13 cellular contexts compared by ENCODE assay signal in the genomic region with DNA sequence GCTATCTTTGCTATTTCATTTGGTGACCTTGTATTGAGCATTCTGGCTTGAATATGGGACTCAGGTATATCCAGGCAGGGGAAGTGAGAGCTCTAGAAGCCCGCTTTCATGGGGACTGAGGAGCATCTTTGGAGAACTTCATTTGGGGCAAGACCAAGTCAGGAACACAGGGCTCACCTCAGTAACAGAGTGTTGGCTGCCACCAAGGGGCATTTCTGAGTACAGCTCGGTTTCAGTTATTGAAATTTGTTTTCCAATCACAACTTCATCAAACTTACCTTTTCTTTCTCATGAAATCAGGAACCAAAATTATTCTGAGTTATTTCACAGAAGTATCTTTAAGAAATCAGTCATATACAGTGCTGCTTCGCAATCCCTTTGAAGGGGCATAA.
DNase-seq lines count a peak whose midpoint lies in the region; ATAC-seq and TF ChIP-seq lines count a peak whose summit lies in the region.
"Had no signal": no experiment of that assay in that cellular context is flagged by ENCODE, and none has a peak within 500 bp of the region (broad histone marks: within the 10 kb centered on the region; RNA-seq: fewer than 3 reads in every experiment).

No MANE protein-coding gene starts in this region.

- H3K9me2 ChIP-seq in PC-9 (ENCODE audit: insufficient read depth): no peaks in the 10 kb centered on the region

- no peak overlapping the region for H3K4me3 Mint-ChIP-seq in brain
- H3K4me3 Mint-ChIP-seq in stimulated activated naive CD8-positive, alpha-beta T cell treated with anti-CD3 and anti-CD28 coated beads, Interleukin-15, amount 100 ng/mL, for 72 hours: no peak overlapping the region
- H3K4me3 Mint-ChIP-seq: activated naive CD4-positive, alpha-beta T cell treated with anti-CD3 and anti-CD28 coated beads, Interleukin-2, amount 10 ng/mL, durations not matched to agents 7 days and 5 days; T-helper 2 cell treated with Interferon-gamma antibody and Interleukin-4, amounts not matched to agents 5 μg/mL and 100 μg/mL, for 36 hours had no signal

- TF ChIP-seq CTCF in A673 (conservative IDR thresholded peaks at IDR 0.05; ENCODE audit: low read depth, low read length) (peak; percentile 59), brain (conservative IDR thresholded peaks at IDR 0.05) (peak; percentile 36 to 61), PC-9 (conservative IDR thresholded peaks at IDR 0.05) (no peak)

- H3K27ac ChIP-seq in A673 (ENCODE audit: low read depth, low read length, poor library complexity, severe bottlenecking): no peak overlapping the region
- no peak overlapping the region for H3K27ac ChIP-seq in PC-9
- H3K27ac ChIP-seq: tibial nerve had no signal

- H3K4me1 Mint-ChIP-seq in brain: peaks cover 20% of the 10 kb centered on the region
- no peaks in the 10 kb centered on the region for H3K4me1 Mint-ChIP-seq in stimulated activated naive CD8-positive, alpha-beta T cell treated with anti-CD3 and anti-CD28 coated beads, Interleukin-15, amount 100 ng/mL, for 72 hours
- H3K4me1 Mint-ChIP-seq: activated naive CD4-positive, alpha-beta T cell treated with anti-CD3 and anti-CD28 coated beads, Interleukin-2, amount 10 ng/mL, durations not matched to agents 7 days and 5 days had no signal

- POLR2A ChIA-PET in A673 (lab: Charles Lee; ENCODE audit: low non-redundant PET): no interaction called here
- POLR2A ChIA-PET in HEK293T (lab: Yijun Ruan, JAX): no interaction called here
- POLR2A ChIA-PET in PC-9 (lab: Charles Lee; ENCODE audit: unreplicated experiment): no interaction called here

- H3K79me2 ChIP-seq in PC-9 (ENCODE audit: low read depth): no peaks in the 10 kb centered on the region

- H3K36me3 Mint-ChIP-seq in brain: no peaks in the 10 kb centered on the region
- H3K36me3 Mint-ChIP-seq: activated naive CD4-positive, alpha-beta T cell treated with anti-CD3 and anti-CD28 coated beads, Interleukin-2, amount 10 ng/mL, durations not matched to agents 7 days and 5 days had no signal

- BruUV-seq in A673 (replicated peaks; lab: Mats Ljungman, UMichigan) (no TSS peak), PC-9 (replicated peaks; lab: Mats Ljungman, UMichigan) (no TSS peak)

- H3F3A ChIP-seq in PC-9 (ENCODE audit: insufficient read depth, low read depth): no peaks in the 10 kb centered on the region

- CTCF ChIA-PET in A673 (lab: Charles Lee): interaction anchor here (1.3 to 1.9 kb wide), 3 partner anchors 269 to 597 kb away, joined by 4 to 7 read pairs (median 5); no protein-coding TSS in a partner anchor
- CTCF ChIA-PET in HEK293T (lab: Yijun Ruan, JAX): interaction anchor here (0.6 to 1.1 kb wide), 2 partner anchors 266 to 420 kb away, joined by 3 read pairs; no protein-coding TSS in a partner anchor
- CTCF ChIA-PET in PC-9 (lab: Charles Lee): no interaction called here

- peaks cover 9 to 29% (median 18%) of the 10 kb centered on the region in 5 experiments for H3K9me3 Mint-ChIP-seq in brain
- peaks cover 6 to 21% of the 10 kb centered on the region in 2 donors for H3K9me3 Mint-ChIP-seq in stimulated activated naive CD8-positive, alpha-beta T cell treated with anti-CD3 and anti-CD28 coated beads, Interleukin-15, amount 100 ng/mL, for 72 hours

- H4K20me1 ChIP-seq in PC-9 (ENCODE audit: insufficient read depth): no peaks in the 10 kb centered on the region

- no peaks in the 10 kb centered on the region for H3K27me3 ChIP-seq in A673 (replicated peaks; ENCODE audit: insufficient read depth, low read depth, low read length, poor library complexity)
- peaks cover 44% of the 10 kb centered on the region; the same call in 1 of the 2 replicates for H3K27me3 ChIP-seq in PC-9 (ENCODE audit: insufficient read depth, low read depth)
- H3K27me3 ChIP-seq: tibial nerve had no signal

- ATAC-seq in sciatic nerve: no peak
- no peak for ATAC-seq in stimulated activated naive CD8-positive, alpha-beta T cell treated with anti-CD3 and anti-CD28 coated beads, Interleukin-15, amount 100 ng/mL, for 72 hours

- no peak overlapping the region for H2AFZ ChIP-seq in PC-9

- H3K4me1 ChIP-seq in A673 (ENCODE audit: insufficient read depth, low read length, poor library complexity, severe bottlenecking) (peaks cover 8% of the 10 kb centered on the region), PC-9 (replicated peaks; ENCODE audit: insufficient read depth) (no peaks in the 10 kb centered on the region)
- H3K4me1 ChIP-seq: tibial nerve had no signal

- H3K36me3 ChIP-seq in A673 (ENCODE audit: insufficient read depth, low read length, poor library complexity, severe bottlenecking): no peaks in the 10 kb centered on the region
- no peaks in the 10 kb centered on the region for H3K36me3 ChIP-seq in PC-9 (ENCODE audit: low read depth)
- H3K36me3 ChIP-seq: tibial nerve had no signal

- no peak overlapping the region for H3K4me2 ChIP-seq in PC-9

- H3K4me3 ChIP-seq in A673 (ENCODE audit: low read depth, low read length, poor library complexity, severe bottlenecking) (no peak overlapping the region), PC-9 (no peak overlapping the region)
- H3K4me3 ChIP-seq: skin epidermis, tibial nerve had no signal

- no peaks in the 10 kb centered on the region for H3K27me3 Mint-ChIP-seq in brain
- no peaks in the 10 kb centered on the region for H3K27me3 Mint-ChIP-seq in stimulated activated naive CD8-positive, alpha-beta T cell treated with anti-CD3 and anti-CD28 coated beads, Interleukin-15, amount 100 ng/mL, for 72 hours
- H3K27me3 Mint-ChIP-seq: activated naive CD4-positive, alpha-beta T cell treated with anti-CD3 and anti-CD28 coated beads, Interleukin-2, amount 10 ng/mL, durations not matched to agents 7 days and 5 days had no signal

- intact Hi-C loops in A673 (cut with micrococcal nuclease; ENCODE audit: unreplicated experiment): loop anchor here (5.0 to 10.0 kb wide), 2 partner anchors 260 to 632 kb away; no protein-coding TSS in a partner anchor
- intact Hi-C loops in PC-9 (cut with micrococcal nuclease; ENCODE audit: unreplicated experiment): loop anchor here (1.0 kb wide), 1 partner anchor 10 kb away; no protein-coding TSS in a partner anchor
- intact Hi-C loops in sciatic nerve (cut with DNase I): no loop called here

- H3K9me3 ChIP-seq in A673 (ENCODE audit: low read depth, low read length, poor library complexity, severe bottlenecking) (peaks cover 8% of the 10 kb centered on the region), PC-9 (ENCODE audit: insufficient read depth, low read depth) (no peaks in the 10 kb centered on the region)

- DNase-seq in A673 (ENCODE audit: low spot score) (peak; percentile 25), HEK293T (ENCODE audit: extremely low spot score) (peak; percentile 9), iPS-NIHi7 (ENCODE audit: extremely low spot score) (peak; percentile 37), PC-9 (no peak), sciatic nerve (ENCODE audit: low spot score) (no peak), kidney tubule cell (ENCODE audit: low spot score) (no peak)
- no peak for DNase-seq in stimulated activated naive CD8-positive, alpha-beta T cell treated with anti-CD3 and anti-CD28 coated beads, Interleukin-15, amount 100 ng/mL, for 72 hours
- DNase-seq: activated naive CD4-positive, alpha-beta T cell treated with anti-CD3 and anti-CD28 coated beads, Interleukin-2, amount 10 ng/mL, durations not matched to agents 7 days and 5 days; NCI-H1694 had no signal

- no peak overlapping the region for H3K27ac Mint-ChIP-seq in brain
- no peak overlapping the region for H3K27ac Mint-ChIP-seq in stimulated activated naive CD8-positive, alpha-beta T cell treated with anti-CD3 and anti-CD28 coated beads, Interleukin-15, amount 100 ng/mL, for 72 hours
- H3K27ac Mint-ChIP-seq: activated naive CD4-positive, alpha-beta T cell treated with anti-CD3 and anti-CD28 coated beads, Interleukin-2, amount 10 ng/mL, durations not matched to agents 7 days and 5 days; T-helper 2 cell treated with Interferon-gamma antibody and Interleukin-4, amounts not matched to agents 5 μg/mL and 100 μg/mL, for 36 hours had no signal

TF ChIP-seq in HEK293T, 16 proteins besides CTCF, POLR2A, EP300 and RAD21:
- TF ChIP-seq SP1 (IDR thresholded peaks at IDR 0.05) (no peak), NFRKB (IDR thresholded peaks at IDR 0.05) (no peak), ELF4 (IDR thresholded peaks at IDR 0.05) (no peak), ZNF384 (IDR thresholded peaks at IDR 0.05) (no peak), FOXA1 (IDR thresholded peaks at IDR 0.05) (no peak), HDGF (IDR thresholded peaks at IDR 0.05; ENCODE audit: borderline replicate concordance) (no peak), SUZ12 (IDR thresholded peaks at IDR 0.05) (no peak), LEF1 (IDR thresholded peaks at IDR 0.05; ENCODE audit: borderline replicate concordance) (no peak), BHLHE40 (IDR thresholded peaks at IDR 0.05; ENCODE audit: borderline replicate concordance) (no peak), TARDBP (IDR thresholded peaks at IDR 0.05) (no peak), FOXM1 (IDR thresholded peaks at IDR 0.05; ENCODE audit: borderline replicate concordance) (no peak), CTBP1 (IDR thresholded peaks at IDR 0.05; ENCODE audit: borderline replicate concordance) (no peak), FOXK2 (IDR thresholded peaks at IDR 0.05) (no peak), ARNT (IDR thresholded peaks at IDR 0.05) (no peak), L3MBTL2 (conservative IDR thresholded peaks at IDR 0.05) (no peak)
- TF ChIP-seq, protein P1, sequence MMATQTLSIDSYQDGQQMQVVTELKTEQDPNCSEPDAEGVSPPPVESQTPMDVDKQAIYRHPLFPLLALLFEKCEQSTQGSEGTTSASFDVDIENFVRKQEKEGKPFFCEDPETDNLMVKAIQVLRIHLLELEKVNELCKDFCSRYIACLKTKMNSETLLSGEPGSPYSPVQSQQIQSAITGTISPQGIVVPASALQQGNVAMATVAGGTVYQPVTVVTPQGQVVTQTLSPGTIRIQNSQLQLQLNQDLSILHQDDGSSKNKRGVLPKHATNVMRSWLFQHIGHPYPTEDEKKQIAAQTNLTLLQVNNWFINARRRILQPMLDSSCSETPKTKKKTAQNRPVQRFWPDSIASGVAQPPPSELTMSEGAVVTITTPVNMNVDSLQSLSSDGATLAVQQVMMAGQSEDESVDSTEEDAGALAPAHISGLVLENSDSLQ (IDR thresholded peaks at IDR 0.05): no peak

Comparison
In these comparisons a context has a peak if more than half of its experiments do, and no peak if none do; other contexts are left out.
1. DNase-seq: peak in A673 (single experiment), HEK293T (single experiment) and iPS-NIHi7 (single experiment); none in PC-9 (0 of 2), sciatic nerve (single experiment), kidney tubule cell (single experiment) and stimulated activated naive CD8-positive, alpha-beta T cell treated with anti-CD3 and anti-CD28 coated beads, Interleukin-15, amount 100 ng/mL, for 72 hours (0 of 2).